Comparison of ENCODE assay signal across 13 cellular contexts in the genomic region with DNA sequence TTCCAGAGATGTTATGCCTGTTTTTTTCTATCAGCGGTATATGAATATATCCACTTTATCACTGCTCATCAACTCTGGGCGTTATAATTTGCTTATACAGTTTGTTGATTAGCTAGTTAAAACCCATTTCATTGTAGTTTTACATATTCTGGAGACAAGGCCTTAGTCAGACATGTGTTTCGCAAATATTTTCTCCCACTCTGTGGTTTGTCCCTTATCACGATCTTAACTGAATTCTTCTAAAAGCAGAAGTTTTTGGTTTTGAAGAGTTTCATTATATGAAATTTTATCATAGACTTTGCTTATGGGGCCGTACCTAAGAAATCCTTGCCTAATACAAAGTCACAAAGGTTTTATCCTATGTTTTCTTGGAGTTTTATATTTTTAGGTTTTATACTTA.
DNase-seq lines count a peak whose midpoint lies in the region; ATAC-seq, FAIRE-seq and TF ChIP-seq lines count a peak whose summit lies in the region.
"Had no signal": no experiment of that assay in that cellular context is flagged by ENCODE, and none has a peak within 500 bp of the region (broad histone marks: within the 10 kb centered on the region; RNA-seq: fewer than 3 reads in every experiment).

No MANE protein-coding gene starts in this region.

- DNase-seq in HL-60 (ENCODE audit: low read depth in 1 of 2, low spot score in 1 of 2) (peak; percentile 41 to 86), SKM-1 treated with dmso at 0.1 percent for 144 hours (lab: John Stamatoyannopoulos, UW; ENCODE audit: unreplicated experiment) (peak; percentile 94), psoas muscle (no peak), DMS114 treated with DMSO at 0.1 percent for 48 hours (lab: John Stamatoyannopoulos, UW; ENCODE audit: unreplicated experiment) (no peak), mesenchymal stem cell (no peak), kidney (no peak), nucleus accumbens (lab: John Stamatoyannopoulos, UW) (no peak)
- DNase-seq: NCI-H187 treated with DMSO at 0.1 percent for 48 hours, SK-N-SH, transverse colon had no signal

- intact Hi-C loops in psoas muscle (cut with DNase I): loop anchor here (5.0 to 10.0 kb wide), 2 partner anchors 51 to 54 kb away; no protein-coding TSS in a partner anchor
- intact Hi-C loops in kidney (cut with DNase I): no loop called here

- no peak overlapping the region for H3K4ac ChIP-seq in mesenchymal stem cell (ENCODE audit: low read depth in 1 of 2, low read length in 2 of 2)

- no peak overlapping the region for H3K23ac ChIP-seq in mesenchymal stem cell (ENCODE audit: low read length in 2 of 2)

- no peak for TF ChIP-seq CTCF in HL-60 (IDR thresholded peaks at IDR 0.05; ENCODE audit: insufficient read depth, low read length)
- TF ChIP-seq CTCF in psoas muscle (IDR thresholded peaks at IDR 0.05): no peak
- TF ChIP-seq CTCF in kidney (IDR thresholded peaks at IDR 0.05; ENCODE audit: borderline replicate concordance, extremely low read depth, insufficient read depth): no peak

- H4K91ac ChIP-seq in mesenchymal stem cell (ENCODE audit: low read length): no peak overlapping the region

- H3K9ac ChIP-seq in mesenchymal stem cell (ENCODE audit: low read length) (no peak overlapping the region), kidney (ENCODE audit: low read length in 2 of 2) (no peak overlapping the region)
- H3K9ac ChIP-seq: SK-N-SH had no signal

- FAIRE-seq in kidney (lab: Jason Lieb, UNC): no peak

- no peaks in the 10 kb centered on the region for H3K79me1 ChIP-seq in mesenchymal stem cell (replicated peaks; ENCODE audit: low read length, poor library complexity, severe bottlenecking)

- peaks cover 33% of the 10 kb centered on the region for H3K4me1 ChIP-seq in psoas muscle
- no peaks in the 10 kb centered on the region for H3K4me1 ChIP-seq in mesenchymal stem cell (ENCODE audit: control insufficient read depth, insufficient read depth, low read depth, low read length)
- no peaks in the 10 kb centered on the region for H3K4me1 ChIP-seq in kidney (ENCODE audit: control insufficient read depth in 1 of 2, insufficient read depth in 1 of 2, low read depth in 1 of 2, low read length in 2 of 2)
- H3K4me1 ChIP-seq: transverse colon had no signal

- H3K9me3 ChIP-seq in psoas muscle (no peaks in the 10 kb centered on the region), mesenchymal stem cell (ENCODE audit: control insufficient read depth, low read length) (no peaks in the 10 kb centered on the region), kidney (ENCODE audit: control insufficient read depth in 1 of 2, low read length in 2 of 2) (no peaks in the 10 kb centered on the region)
- H3K9me3 ChIP-seq: SK-N-SH, transverse colon had no signal

- H2AFZ ChIP-seq in mesenchymal stem cell (ENCODE audit: low read depth, low read length): no peak overlapping the region

- H2BK12ac ChIP-seq in mesenchymal stem cell (ENCODE audit: low read length in 2 of 2): no peak overlapping the region

- H4K8ac ChIP-seq in mesenchymal stem cell (ENCODE audit: low read length): no peak overlapping the region

- H3K4me2 ChIP-seq in mesenchymal stem cell (ENCODE audit: low read length, poor library complexity, severe bottlenecking): no peak overlapping the region
- H3K4me2 ChIP-seq: SK-N-SH had no signal

- no peak overlapping the region for H2BK120ac ChIP-seq in mesenchymal stem cell (ENCODE audit: low read depth, low read length)

- no peak overlapping the region for H2AK5ac ChIP-seq in mesenchymal stem cell (ENCODE audit: low read length, severe bottlenecking)

- H3K4me3 ChIP-seq in HL-60 (replicated peaks; ENCODE audit: insufficient read depth, low read length): no peak overlapping the region
- H3K4me3 ChIP-seq in psoas muscle: no peak overlapping the region
- H3K4me3 ChIP-seq in mesenchymal stem cell (ENCODE audit: insufficient read depth in 1 of 2, low read depth in 1 of 2, low read length in 2 of 2): no peak overlapping the region
- no peak overlapping the region for H3K4me3 ChIP-seq in kidney (ENCODE audit: low read length in 2 of 2)
- H3K4me3 ChIP-seq: cardiac muscle cell, transverse colon had no signal

- H3K27ac ChIP-seq in HL-60 (replicated peaks): peak overlapping the region; percentile 90
- H3K27ac ChIP-seq in psoas muscle: peak overlapping the region; percentile 87
- H3K27ac ChIP-seq in mesenchymal stem cell (ENCODE audit: low read length, poor library complexity, severe bottlenecking): no peak overlapping the region
- no peak overlapping the region for H3K27ac ChIP-seq in kidney (ENCODE audit: low read depth in 2 of 2, low read length in 2 of 2)
- H3K27ac ChIP-seq: cardiac muscle cell had no signal

- no peak overlapping the region for H2BK5ac ChIP-seq in mesenchymal stem cell (ENCODE audit: low read depth, low read length, poor library complexity, severe bottlenecking)

- H3K36me3 ChIP-seq in psoas muscle (ENCODE audit: insufficient read depth in 1 of 2, low read depth in 1 of 2): no peaks in the 10 kb centered on the region
- peaks cover 0 to 4% of the 10 kb centered on the region in 2 experiments for H3K36me3 ChIP-seq in mesenchymal stem cell (ENCODE audit: control insufficient read depth in 1 of 2, insufficient read depth in 2 of 2, low read depth in 1 of 2, low read length in 2 of 2)
- H3K36me3 ChIP-seq in kidney (ENCODE audit: control insufficient read depth in 1 of 2, insufficient read depth in 2 of 2, low read length in 2 of 2): no peaks in the 10 kb centered on the region
- H3K36me3 ChIP-seq: cardiac muscle cell, transverse colon had no signal

- H2BK15ac ChIP-seq in mesenchymal stem cell (ENCODE audit: low read depth, poor library complexity, severe bottlenecking): no peak overlapping the region

- ATAC-seq in GM18861 (IDR thresholded peaks at IDR 0.05; ENCODE audit: unreplicated experiment): peak; percentile 49
- no peak for ATAC-seq in psoas muscle
- ATAC-seq: activated naive CD4-positive, alpha-beta T cell treated with anti-CD3 and anti-CD28 coated beads, Interleukin-2, amount 50 U/mL, for 72 hours had no signal

- H3K18ac ChIP-seq in mesenchymal stem cell (ENCODE audit: low read depth in 1 of 2, low read length in 2 of 2): no peak overlapping the region

- H3K14ac ChIP-seq in mesenchymal stem cell (ENCODE audit: low read length in 2 of 2): no peak overlapping the region

- 88 to 95% (median 93%) methylated on average over 5 of the region's 5 CpGs for WGBS in psoas muscle, 3 donors
- WGBS in mesenchymal stem cell: 100% methylated on average over 1 of the region's 5 CpGs

- H3K27me3 ChIP-seq in HL-60 (ENCODE audit: insufficient read depth, poor library complexity, severe bottlenecking) (no peaks in the 10 kb centered on the region), psoas muscle (ENCODE audit: insufficient read depth in 3 of 3, low read length in 2 of 3) (no peaks in the 10 kb centered on the region), mesenchymal stem cell (ENCODE audit: control insufficient read depth in 1 of 2, insufficient read depth in 1 of 2, low read length in 2 of 2) (no peaks in the 10 kb centered on the region)
- H3K27me3 ChIP-seq: cardiac muscle cell, transverse colon had no signal

Comparison
In these comparisons a context has a peak if more than half of its experiments do, and no peak if none do; other contexts are left out.
1. DNase-seq: peak in HL-60 (2 of 2) and SKM-1 treated with dmso at 0.1 percent for 144 hours (single experiment); none in psoas muscle (0 of 2), DMS114 treated with DMSO at 0.1 percent for 48 hours (single experiment), mesenchymal stem cell (single experiment), kidney (single experiment) and nucleus accumbens (0 of 56).
2. H3K27ac ChIP-seq: peak in HL-60 (single experiment) and psoas muscle (single experiment); none in mesenchymal stem cell (single experiment) and kidney (0 of 2).